Comparison of ENCODE assay signal across 1 cellular context in the genomic region with DNA sequence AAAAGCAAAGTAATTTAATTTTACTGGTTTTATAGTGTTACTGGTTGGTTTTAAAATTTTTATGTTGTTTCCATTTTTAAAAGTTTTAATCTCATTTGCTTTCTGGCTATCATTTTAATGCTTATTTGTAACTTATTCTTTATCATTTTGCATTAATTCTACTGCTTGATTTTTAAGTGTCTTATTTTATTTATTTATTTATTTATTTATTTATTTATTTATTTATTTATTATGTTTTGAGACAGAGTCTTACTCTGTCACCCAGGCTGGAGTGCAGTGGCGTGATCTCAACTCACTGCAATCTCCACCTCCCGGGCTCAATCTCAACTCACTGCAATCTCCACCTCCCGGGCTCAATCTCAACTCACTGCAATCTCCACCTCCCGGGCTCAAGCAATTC.
TF ChIP-seq lines count a peak whose summit lies in the region.

No MANE protein-coding gene starts in this region.

TF ChIP-seq in HEK293, 187 proteins besides CTCF, POLR2A, EP300 and RAD21 (continued from another document):
- TF ChIP-seq, protein P1, sequence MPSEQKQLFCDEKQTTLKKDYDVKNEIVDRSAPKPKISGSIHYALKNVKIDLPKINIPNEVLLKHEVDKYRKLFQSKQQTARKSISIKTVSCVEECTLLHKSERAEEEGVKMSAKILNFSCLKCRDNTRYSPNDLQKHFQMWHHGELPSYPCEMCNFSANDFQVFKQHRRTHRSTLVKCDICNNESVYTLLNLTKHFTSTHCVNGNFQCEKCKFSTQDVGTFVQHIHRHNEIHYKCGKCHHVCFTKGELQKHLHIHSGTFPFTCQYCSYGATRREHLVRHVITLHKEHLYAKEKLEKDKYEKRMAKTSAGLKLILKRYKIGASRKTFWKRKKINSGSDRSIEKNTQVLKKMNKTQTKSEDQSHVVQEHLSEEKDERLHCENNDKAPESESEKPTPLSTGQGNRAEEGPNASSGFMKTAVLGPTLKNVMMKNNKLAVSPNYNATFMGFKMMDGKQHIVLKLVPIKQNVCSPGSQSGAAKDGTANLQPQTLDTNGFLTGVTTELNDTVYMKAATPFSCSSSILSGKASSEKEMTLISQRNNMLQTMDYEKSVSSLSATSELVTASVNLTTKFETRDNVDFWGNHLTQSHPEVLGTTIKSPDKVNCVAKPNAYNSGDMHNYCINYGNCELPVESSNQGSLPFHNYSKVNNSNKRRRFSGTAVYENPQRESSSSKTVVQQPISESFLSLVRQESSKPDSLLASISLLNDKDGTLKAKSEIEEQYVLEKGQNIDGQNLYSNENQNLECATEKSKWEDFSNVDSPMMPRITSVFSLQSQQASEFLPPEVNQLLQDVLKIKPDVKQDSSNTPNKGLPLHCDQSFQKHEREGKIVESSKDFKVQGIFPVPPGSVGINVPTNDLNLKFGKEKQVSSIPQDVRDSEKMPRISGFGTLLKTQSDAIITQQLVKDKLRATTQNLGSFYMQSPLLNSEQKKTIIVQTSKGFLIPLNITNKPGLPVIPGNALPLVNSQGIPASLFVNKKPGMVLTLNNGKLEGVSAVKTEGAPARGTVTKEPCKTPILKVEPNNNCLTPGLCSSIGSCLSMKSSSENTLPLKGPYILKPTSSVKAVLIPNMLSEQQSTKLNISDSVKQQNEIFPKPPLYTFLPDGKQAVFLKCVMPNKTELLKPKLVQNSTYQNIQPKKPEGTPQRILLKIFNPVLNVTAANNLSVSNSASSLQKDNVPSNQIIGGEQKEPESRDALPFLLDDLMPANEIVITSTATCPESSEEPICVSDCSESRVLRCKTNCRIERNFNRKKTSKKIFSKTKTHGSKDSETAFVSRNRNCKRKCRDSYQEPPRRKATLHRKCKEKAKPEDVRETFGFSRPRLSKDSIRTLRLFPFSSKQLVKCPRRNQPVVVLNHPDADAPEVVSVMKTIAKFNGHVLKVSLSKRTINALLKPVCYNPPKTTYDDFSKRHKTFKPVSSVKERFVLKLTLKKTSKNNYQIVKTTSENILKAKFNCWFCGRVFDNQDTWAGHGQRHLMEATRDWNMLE (tag by site-specific recombination; conservative IDR thresholded peaks at IDR 0.05; ENCODE audit: low read depth), result peak; percentile 68; the same call in 1 of the 2 replicates
- 0 out of 2 replicates have a peak, but pooled peaks have one; percentile 17 for TF ChIP-seq ZNF266 (tag by site-specific recombination; IDR thresholded peaks at IDR 0.05; ENCODE audit: low read depth)
- peak; percentile 33; the same call in 1 of the 2 replicates for TF ChIP-seq ZBTB8A (tag by site-specific recombination; IDR thresholded peaks at IDR 0.05)
- peak; percentile 53; the same call in 1 of the 2 replicates for TF ChIP-seq ZNF140 (tag by site-specific recombination; IDR thresholded peaks at IDR 0.05)
- peak; percentile 72; the same call in 1 of the 2 replicates for TF ChIP-seq ZNF394 (tag by site-specific recombination; IDR thresholded peaks at IDR 0.05; ENCODE audit: borderline replicate concordance)
- TF ChIP-seq ZNF555 (tag by site-specific recombination; conservative IDR thresholded peaks at IDR 0.05), result peak; percentile 53
- peak; percentile 17 for TF ChIP-seq ZNF654 (tag by site-specific recombination; IDR thresholded peaks at IDR 0.05; ENCODE audit: low read depth)
- 0 out of 2 replicates have a peak, but pooled peaks have one; percentile 20 for TF ChIP-seq ZFP3 (tag by site-specific recombination; IDR thresholded peaks at IDR 0.05; ENCODE audit: low read depth)
- peak; percentile 49; the same call in 1 of the 2 replicates for TF ChIP-seq ZNF433 (tag by site-specific recombination; IDR thresholded peaks at IDR 0.05; ENCODE audit: low read depth)
